Comparison of ENCODE assay signal across 9 cellular contexts in the genomic region with DNA sequence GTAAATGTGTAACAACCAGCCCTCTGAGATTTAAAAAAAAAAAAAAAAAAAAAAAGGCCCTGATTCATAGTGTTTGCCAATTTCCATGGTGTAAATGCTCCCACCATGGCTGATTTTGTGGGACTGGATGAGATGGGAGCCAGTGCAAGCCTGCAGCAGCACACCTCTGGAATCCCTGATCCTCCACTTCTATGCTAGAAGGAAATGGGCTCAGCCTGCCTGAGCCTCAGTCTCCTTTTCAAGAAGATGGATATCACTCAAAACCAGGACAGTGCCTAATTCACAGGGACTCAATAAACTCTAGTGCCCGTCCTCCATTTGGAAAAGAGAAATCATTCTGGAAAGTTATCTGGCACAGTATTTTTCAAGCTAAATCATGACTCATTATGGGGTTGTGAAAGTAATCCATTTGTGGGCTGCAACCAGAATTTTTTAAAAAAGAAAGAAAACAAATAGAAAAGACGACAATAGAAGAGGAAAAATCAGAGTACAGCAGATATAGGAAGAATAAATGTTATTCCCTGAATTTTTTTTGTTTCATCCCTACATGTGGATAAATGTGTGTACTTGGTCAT. TPM values are rescaled to one million over a fixed set of nuclear protein-coding genes. Genes with fewer than 3 reads are reported as not detected.
DNase-seq lines count a peak whose midpoint lies in the region; ATAC-seq, FAIRE-seq and TF ChIP-seq lines count a peak whose summit lies in the region.
"Had no signal": no experiment of that assay in that cellular context is flagged by ENCODE, and none has a peak within 500 bp of the region (broad histone marks: within the 10 kb centered on the region; RNA-seq: fewer than 3 reads in every experiment).

No MANE protein-coding gene starts in this region.

- TF ChIP-seq EP300 in A549 (IDR thresholded peaks at IDR 0.05), result no peak

- H3K4me1 ChIP-seq in A549 (peaks cover 28% of the 10 kb centered on the region), lower lobe of right lung (peaks cover 40% of the 10 kb centered on the region)

- H3K27me3 ChIP-seq in lower lobe of right lung (ENCODE audit: low read depth), result no peaks in the 10 kb centered on the region

- intact Hi-C loops in lower lobe of right lung (cut with DNase I), result no loop called here

- H3K36me3 ChIP-seq in lower lobe of right lung, result no peaks in the 10 kb centered on the region

- no peak for TF ChIP-seq POLR2A in A549 (IDR thresholded peaks at IDR 0.05; ENCODE audit: low read length)

- H3K9me3 ChIP-seq in A549, result peaks cover 14% of the 10 kb centered on the region; the same call in 2 of the 3 replicates
- no peaks in the 10 kb centered on the region for H3K9me3 ChIP-seq in lower lobe of right lung

- no peak for FAIRE-seq in A549 (lab: Jason Lieb, UNC)

- no peak for ATAC-seq in A549
- no peak for ATAC-seq in lower lobe of right lung
- ATAC-seq in HG02678 (IDR thresholded peaks at IDR 0.05; ENCODE audit: unreplicated experiment), result no peak

- TF ChIP-seq CTCF in A549 (IDR thresholded peaks at IDR 0.05) (no peak), lower lobe of right lung (IDR thresholded peaks at IDR 0.05) (no peak)

- H3K27ac ChIP-seq in A549 (peak overlapping the region; percentile 53 to 68), lower lobe of right lung (peak overlapping the region; percentile 67)

- H3K4me3 ChIP-seq in A549 (no peak overlapping the region), lower lobe of right lung (no peak overlapping the region)

- no peak for TF ChIP-seq RAD21 in A549 (conservative IDR thresholded peaks at IDR 0.05 in 1 of 2, IDR thresholded peaks at IDR 0.05 in 1 of 2)

- H3K4me2 ChIP-seq in A549, result peak overlapping the region; percentile 19; the same call in 2 of the 3 replicates

- CTCF ChIA-PET in A549 (lab: Yijun Ruan, JAX), result interaction anchor here (0.6 to 8.8 kb wide), 7 partner anchors 9 to 100 kb away, joined by 3 to 39 read pairs (median 3); no protein-coding TSS in a partner anchor

- POLR2A ChIA-PET in A549 (lab: Yijun Ruan, JAX), result interaction anchor here (0.6 to 0.7 kb wide), 2 partner anchors 35 to 53 kb away, joined by 4 to 6 read pairs; no protein-coding TSS in a partner anchor

- 76% methylated on average over 2 of the region's 2 CpGs for WGBS in A549 (ENCODE audit: missing lambda C conversion rate)

- no peak for DNase-seq in A549 (ENCODE audit: low read depth in 1 of 2, low spot score in 1 of 2)
- DNase-seq in GM04504 (ENCODE audit: low read depth), result peak; percentile 23
- DNase-seq in amniotic epithelial cell (ENCODE audit: low read depth), result peak; percentile 57
- no peak for DNase-seq in lower lobe of right lung
- DNase-seq in NCI-H69 (lab: John Stamatoyannopoulos, UW), result no peak
- DNase-seq in medulla oblongata (ENCODE audit: extremely low spot score), result no peak
- no peak for DNase-seq in NCI-H146 treated with DMSO at 0.1 percent for 48 hours (lab: John Stamatoyannopoulos, UW; ENCODE audit: unreplicated experiment)
- DNase-seq: NCI-H510A treated with DMSO at 0.1 percent for 48 hours had no signal

TF ChIP-seq in A549, 52 proteins besides CTCF, POLR2A, EP300 and RAD21:
- TF ChIP-seq CHD2 (IDR thresholded peaks at IDR 0.05; ENCODE audit: low read length, partially characterized antibody), result no peak
- TF ChIP-seq PHF8 (IDR thresholded peaks at IDR 0.05; ENCODE audit: borderline replicate concordance, low read depth), result no peak
- TF ChIP-seq NPAS2 (CRISPR knock-in tag; IDR thresholded peaks at IDR 0.05; ENCODE audit: borderline replicate concordance), result no peak
- TF ChIP-seq, protein P1, sequence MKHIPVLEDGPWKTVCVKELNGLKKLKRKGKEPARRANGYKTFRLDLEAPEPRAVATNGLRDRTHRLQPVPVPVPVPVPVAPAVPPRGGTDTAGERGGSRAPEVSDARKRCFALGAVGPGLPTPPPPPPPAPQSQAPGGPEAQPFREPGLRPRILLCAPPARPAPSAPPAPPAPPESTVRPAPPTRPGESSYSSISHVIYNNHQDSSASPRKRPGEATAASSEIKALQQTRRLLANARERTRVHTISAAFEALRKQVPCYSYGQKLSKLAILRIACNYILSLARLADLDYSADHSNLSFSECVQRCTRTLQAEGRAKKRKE (CRISPR knock-in tag; IDR thresholded peaks at IDR 0.05; ENCODE audit: low read depth), result no peak
- TF ChIP-seq FOXS1 (CRISPR knock-in tag; IDR thresholded peaks at IDR 0.05), result no peak
- no peak for TF ChIP-seq PBX3 (IDR thresholded peaks at IDR 0.05)
- no peak for TF ChIP-seq FOSL2 (IDR thresholded peaks at IDR 0.05)
- TF ChIP-seq FOSL2 (CRISPR knock-in tag; IDR thresholded peaks at IDR 0.05), result peak; percentile 68

RNA-seq across cellular contexts. Expression of gene LBH, which starts 34.2 kb away (rescaled TPM):
- polyA plus RNA-seq in A549 (2011; rRNA removed) (149 and 163 TPM in 2 replicates), A549 (2017; fragmentation: RNase III; extraction: RNeasy Plus Mini Kit Qiagen cat#74134 plus additional on column Dnase treatment) (197 to 273 TPM (median 216 TPM) in 3 replicates)
- 174 and 289 TPM in 2 replicates for polyA plus RNA-seq in A549 (2012; cell fraction: cytosol; rRNA removed)
- polyA plus RNA-seq in A549 (2012; cell fraction: nucleus; rRNA removed), result 195 and 198 TPM in 2 replicates
- polyA minus RNA-seq in A549 (2011; rRNA and poly(A)+ RNA removed), result 226 and 241 TPM in 2 replicates
- total RNA-seq in lower lobe of right lung, result 137 TPM

Comparison
In these comparisons a context has a peak if more than half of its experiments do, and no peak if none do; other contexts are left out.
1. DNase-seq: peak in GM04504 (single experiment) and amniotic epithelial cell (single experiment); none in A549 (0 of 2), lower lobe of right lung (single experiment), NCI-H69 (single experiment), medulla oblongata (single experiment) and NCI-H146 treated with DMSO at 0.1 percent for 48 hours (single experiment).